ENCODE assay signal across 1 cellular context in the genomic region with DNA sequence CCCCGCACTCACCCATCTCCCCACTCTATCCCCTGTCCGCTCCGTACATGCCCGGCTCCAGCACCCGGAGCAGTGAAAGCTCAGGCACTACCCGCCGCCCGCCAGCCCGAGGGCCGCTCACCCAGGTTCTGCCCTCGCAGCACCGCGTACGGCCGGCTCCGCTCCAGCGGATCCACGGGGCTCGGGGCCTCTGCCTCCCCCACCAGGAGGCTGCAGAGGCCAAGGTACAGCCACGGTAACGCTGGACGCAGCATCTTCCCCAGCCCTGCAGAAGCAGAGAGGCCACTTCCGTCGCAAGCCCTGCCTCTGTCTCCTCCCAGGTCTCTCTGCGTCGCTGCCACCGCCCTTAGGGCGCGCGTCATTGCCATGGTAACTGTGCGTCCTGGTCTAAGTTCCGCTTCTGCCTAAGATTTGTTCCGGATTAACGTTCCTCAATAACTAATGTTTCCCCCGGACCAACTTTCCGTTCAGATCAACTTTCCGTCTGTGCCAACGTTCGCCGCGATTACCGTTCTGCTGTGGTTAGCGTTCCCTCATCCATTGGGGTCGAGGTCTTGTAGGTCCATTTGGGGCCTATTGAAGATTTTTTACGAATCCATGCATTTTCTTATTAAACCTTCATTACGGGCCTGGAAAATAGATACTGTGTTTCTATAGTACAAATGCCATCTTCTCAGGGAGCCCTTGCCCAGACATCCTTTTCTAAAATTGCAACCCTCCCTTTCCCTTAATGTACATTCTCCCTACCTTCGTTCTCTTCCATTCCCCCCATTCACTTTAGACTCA.
TF ChIP-seq lines count a peak whose summit lies in the region.

A gene with protein sequence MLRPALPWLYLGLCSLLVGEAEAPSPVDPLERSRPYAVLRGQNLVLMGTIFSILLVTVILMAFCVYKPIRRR (minus strand): TSS at position 281 of the 786 bp plus-strand sequence. CDS start 27 bp downstream, at position 254.

TF ChIP-seq in HEK293, 187 proteins besides CTCF, POLR2A, EP300 and RAD21 (continued from another document and continues in another):
- peak; percentile 90 for TF ChIP-seq PRDM1 (tag by site-specific recombination; IDR thresholded peaks at IDR 0.05)
- no peak for TF ChIP-seq ZNF571 (tag by site-specific recombination; IDR thresholded peaks at IDR 0.05)
- TF ChIP-seq ZNF514 (tag by site-specific recombination; IDR thresholded peaks at IDR 0.05): no peak
- peak; percentile 53 for TF ChIP-seq GLIS1 (tag by site-specific recombination; IDR thresholded peaks at IDR 0.05)
- TF ChIP-seq, protein P1, sequence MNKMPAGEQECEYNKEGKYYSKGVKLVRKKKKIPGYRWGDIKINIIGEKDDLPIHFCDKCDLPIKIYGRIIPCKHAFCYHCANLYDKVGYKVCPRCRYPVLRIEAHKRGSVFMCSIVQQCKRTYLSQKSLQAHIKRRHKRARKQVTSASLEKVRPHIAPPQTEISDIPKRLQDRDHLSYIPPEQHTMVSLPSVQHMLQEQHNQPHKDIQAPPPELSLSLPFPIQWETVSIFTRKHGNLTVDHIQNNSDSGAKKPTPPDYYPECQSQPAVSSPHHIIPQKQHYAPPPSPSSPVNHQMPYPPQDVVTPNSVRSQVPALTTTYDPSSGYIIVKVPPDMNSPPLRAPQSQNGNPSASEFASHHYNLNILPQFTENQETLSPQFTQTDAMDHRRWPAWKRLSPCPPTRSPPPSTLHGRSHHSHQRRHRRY (tag by site-specific recombination; IDR thresholded peaks at IDR 0.05): no peak
- TF ChIP-seq, protein P2, sequence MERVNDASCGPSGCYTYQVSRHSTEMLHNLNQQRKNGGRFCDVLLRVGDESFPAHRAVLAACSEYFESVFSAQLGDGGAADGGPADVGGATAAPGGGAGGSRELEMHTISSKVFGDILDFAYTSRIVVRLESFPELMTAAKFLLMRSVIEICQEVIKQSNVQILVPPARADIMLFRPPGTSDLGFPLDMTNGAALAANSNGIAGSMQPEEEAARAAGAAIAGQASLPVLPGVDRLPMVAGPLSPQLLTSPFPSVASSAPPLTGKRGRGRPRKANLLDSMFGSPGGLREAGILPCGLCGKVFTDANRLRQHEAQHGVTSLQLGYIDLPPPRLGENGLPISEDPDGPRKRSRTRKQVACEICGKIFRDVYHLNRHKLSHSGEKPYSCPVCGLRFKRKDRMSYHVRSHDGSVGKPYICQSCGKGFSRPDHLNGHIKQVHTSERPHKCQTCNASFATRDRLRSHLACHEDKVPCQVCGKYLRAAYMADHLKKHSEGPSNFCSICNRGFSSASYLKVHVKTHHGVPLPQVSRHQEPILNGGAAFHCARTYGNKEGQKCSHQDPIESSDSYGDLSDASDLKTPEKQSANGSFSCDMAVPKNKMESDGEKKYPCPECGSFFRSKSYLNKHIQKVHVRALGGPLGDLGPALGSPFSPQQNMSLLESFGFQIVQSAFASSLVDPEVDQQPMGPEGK (tag by site-specific recombination; IDR thresholded peaks at IDR 0.05): peak; percentile 39; the same call in 1 of the 2 replicates
- TF ChIP-seq, protein P3, sequence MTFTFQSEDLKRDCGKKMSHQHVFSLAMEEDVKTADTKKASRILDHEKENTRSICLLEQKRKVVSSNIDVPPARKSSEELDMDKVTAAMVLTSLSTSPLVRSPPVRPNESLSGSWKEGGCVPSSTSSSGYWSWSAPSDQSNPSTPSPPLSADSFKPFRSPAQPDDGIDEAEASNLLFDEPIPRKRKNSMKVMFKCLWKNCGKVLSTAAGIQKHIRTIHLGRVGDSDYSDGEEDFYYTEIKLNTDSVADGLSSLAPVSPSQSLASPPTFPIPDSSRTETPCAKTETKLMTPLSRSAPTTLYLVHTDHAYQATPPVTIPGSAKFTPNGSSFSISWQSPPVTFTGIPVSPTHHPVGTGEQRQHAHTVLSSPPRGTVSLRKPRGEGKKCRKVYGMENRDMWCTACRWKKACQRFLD (tag by site-specific recombination; IDR thresholded peaks at IDR 0.05): no peak
- TF ChIP-seq, protein P4, sequence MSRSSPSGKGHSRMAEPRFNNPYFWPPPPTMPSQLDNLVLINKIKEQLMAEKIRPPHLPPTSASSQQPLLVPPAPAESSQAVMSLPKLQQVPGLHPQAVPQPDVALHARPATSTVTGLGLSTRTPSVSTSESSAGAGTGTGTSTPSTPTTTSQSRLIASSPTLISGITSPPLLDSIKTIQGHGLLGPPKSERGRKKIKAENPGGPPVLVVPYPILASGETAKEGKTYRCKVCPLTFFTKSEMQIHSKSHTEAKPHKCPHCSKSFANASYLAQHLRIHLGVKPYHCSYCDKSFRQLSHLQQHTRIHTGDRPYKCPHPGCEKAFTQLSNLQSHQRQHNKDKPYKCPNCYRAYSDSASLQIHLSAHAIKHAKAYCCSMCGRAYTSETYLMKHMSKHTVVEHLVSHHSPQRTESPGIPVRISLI (tag by site-specific recombination; IDR thresholded peaks at IDR 0.05): no peak
- no peak for TF ChIP-seq ZFP3 (tag by site-specific recombination; IDR thresholded peaks at IDR 0.05; ENCODE audit: low read depth)
- TF ChIP-seq ZBTB17 (tag by site-specific recombination; IDR thresholded peaks at IDR 0.05): peak; percentile 96
- no peak for TF ChIP-seq ZNF223 (tag by site-specific recombination; IDR thresholded peaks at IDR 0.05)
- TF ChIP-seq, protein P5, sequence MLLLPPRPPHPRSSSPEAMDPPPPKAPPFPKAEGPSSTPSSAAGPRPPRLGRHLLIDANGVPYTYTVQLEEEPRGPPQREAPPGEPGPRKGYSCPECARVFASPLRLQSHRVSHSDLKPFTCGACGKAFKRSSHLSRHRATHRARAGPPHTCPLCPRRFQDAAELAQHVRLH (tag by site-specific recombination; IDR thresholded peaks at IDR 0.05): peak; percentile 98
- TF ChIP-seq ZNF335 (tag by site-specific recombination; conservative IDR thresholded peaks at IDR 0.05): peak; percentile 69
- 0 out of 2 replicates have a peak, but pooled peaks have one; percentile 27 for TF ChIP-seq MZF1 (tag by site-specific recombination; IDR thresholded peaks at IDR 0.05; ENCODE audit: borderline replicate concordance)
- no peak for TF ChIP-seq BCL11B (tag by site-specific recombination; IDR thresholded peaks at IDR 0.05; ENCODE audit: low read depth)
- no peak for TF ChIP-seq ZNF350 (tag by site-specific recombination; IDR thresholded peaks at IDR 0.05)
- TF ChIP-seq, protein P6, sequence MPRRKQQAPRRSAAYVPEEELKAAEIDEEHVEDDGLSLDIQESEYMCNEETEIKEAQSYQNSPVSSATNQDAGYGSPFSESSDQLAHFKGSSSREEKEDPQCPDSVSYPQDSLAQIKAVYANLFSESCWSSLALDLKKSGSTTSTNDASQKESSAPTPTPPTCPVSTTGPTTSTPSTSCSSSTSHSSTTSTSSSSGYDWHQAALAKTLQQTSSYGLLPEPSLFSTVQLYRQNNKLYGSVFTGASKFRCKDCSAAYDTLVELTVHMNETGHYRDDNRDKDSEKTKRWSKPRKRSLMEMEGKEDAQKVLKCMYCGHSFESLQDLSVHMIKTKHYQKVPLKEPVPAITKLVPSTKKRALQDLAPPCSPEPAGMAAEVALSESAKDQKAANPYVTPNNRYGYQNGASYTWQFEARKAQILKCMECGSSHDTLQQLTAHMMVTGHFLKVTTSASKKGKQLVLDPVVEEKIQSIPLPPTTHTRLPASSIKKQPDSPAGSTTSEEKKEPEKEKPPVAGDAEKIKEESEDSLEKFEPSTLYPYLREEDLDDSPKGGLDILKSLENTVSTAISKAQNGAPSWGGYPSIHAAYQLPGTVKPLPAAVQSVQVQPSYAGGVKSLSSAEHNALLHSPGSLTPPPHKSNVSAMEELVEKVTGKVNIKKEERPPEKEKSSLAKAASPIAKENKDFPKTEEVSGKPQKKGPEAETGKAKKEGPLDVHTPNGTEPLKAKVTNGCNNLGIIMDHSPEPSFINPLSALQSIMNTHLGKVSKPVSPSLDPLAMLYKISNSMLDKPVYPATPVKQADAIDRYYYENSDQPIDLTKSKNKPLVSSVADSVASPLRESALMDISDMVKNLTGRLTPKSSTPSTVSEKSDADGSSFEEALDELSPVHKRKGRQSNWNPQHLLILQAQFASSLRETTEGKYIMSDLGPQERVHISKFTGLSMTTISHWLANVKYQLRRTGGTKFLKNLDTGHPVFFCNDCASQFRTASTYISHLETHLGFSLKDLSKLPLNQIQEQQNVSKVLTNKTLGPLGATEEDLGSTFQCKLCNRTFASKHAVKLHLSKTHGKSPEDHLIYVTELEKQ (tag by site-specific recombination; IDR thresholded peaks at IDR 0.05; ENCODE audit: borderline replicate concordance): no peak
- no peak for TF ChIP-seq ZNF747 (tag by site-specific recombination; IDR thresholded peaks at IDR 0.05)
- peak; percentile 74 for TF ChIP-seq ZNF664 (tag by site-specific recombination; IDR thresholded peaks at IDR 0.05)
- TF ChIP-seq ZNF791 (tag by site-specific recombination; IDR thresholded peaks at IDR 0.05): no peak
- TF ChIP-seq ZBTB48 (tag by site-specific recombination; IDR thresholded peaks at IDR 0.05): peak; percentile 68; the same call in 1 of the 2 replicates
- TF ChIP-seq ZNF549 (tag by site-specific recombination; IDR thresholded peaks at IDR 0.05): no peak
- no peak for TF ChIP-seq ZNF133 (tag by site-specific recombination; IDR thresholded peaks at IDR 0.05)
- no peak for TF ChIP-seq ZNF10 (tag by site-specific recombination; IDR thresholded peaks at IDR 0.05)
- TF ChIP-seq, protein P7, sequence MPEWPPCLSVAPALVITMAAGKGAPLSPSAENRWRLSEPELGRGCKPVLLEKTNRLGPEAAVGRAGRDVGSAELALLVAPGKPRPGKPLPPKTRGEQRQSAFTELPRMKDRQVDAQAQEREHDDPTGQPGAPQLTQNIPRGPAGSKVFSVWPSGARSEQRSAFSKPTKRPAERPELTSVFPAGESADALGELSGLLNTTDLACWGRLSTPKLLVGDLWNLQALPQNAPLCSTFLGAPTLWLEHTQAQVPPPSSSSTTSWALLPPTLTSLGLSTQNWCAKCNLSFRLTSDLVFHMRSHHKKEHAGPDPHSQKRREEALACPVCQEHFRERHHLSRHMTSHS (tag by site-specific recombination; IDR thresholded peaks at IDR 0.05): no peak
- TF ChIP-seq HOXA7 (CRISPR knock-in tag; IDR thresholded peaks at IDR 0.05; ENCODE audit: borderline replicate concordance): no peak
- TF ChIP-seq, protein P8, sequence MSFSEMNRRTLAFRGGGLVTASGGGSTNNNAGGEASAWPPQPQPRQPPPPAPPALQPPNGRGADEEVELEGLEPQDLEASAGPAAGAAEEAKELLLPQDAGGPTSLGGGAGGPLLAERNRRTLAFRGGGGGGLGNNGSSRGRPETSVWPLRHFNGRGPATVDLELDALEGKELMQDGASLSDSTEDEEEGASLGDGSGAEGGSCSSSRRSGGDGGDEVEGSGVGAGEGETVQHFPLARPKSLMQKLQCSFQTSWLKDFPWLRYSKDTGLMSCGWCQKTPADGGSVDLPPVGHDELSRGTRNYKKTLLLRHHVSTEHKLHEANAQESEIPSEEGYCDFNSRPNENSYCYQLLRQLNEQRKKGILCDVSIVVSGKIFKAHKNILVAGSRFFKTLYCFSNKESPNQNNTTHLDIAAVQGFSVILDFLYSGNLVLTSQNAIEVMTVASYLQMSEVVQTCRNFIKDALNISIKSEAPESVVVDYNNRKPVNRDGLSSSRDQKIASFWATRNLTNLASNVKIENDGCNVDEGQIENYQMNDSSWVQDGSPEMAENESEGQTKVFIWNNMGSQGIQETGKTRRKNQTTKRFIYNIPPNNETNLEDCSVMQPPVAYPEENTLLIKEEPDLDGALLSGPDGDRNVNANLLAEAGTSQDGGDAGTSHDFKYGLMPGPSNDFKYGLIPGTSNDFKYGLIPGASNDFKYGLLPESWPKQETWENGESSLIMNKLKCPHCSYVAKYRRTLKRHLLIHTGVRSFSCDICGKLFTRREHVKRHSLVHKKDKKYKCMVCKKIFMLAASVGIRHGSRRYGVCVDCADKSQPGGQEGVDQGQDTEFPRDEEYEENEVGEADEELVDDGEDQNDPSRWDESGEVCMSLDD (tag by site-specific recombination; IDR thresholded peaks at IDR 0.05): peak; percentile 38; the same call in 1 of the 2 replicates
- TF ChIP-seq IKZF3 (tag by site-specific recombination; IDR thresholded peaks at IDR 0.05): no peak
- peak; percentile 79 for TF ChIP-seq ZSCAN30 (tag by site-specific recombination; IDR thresholded peaks at IDR 0.05)
- no peak for TF ChIP-seq ZNF555 (tag by site-specific recombination; conservative IDR thresholded peaks at IDR 0.05)
- TF ChIP-seq, protein P9, sequence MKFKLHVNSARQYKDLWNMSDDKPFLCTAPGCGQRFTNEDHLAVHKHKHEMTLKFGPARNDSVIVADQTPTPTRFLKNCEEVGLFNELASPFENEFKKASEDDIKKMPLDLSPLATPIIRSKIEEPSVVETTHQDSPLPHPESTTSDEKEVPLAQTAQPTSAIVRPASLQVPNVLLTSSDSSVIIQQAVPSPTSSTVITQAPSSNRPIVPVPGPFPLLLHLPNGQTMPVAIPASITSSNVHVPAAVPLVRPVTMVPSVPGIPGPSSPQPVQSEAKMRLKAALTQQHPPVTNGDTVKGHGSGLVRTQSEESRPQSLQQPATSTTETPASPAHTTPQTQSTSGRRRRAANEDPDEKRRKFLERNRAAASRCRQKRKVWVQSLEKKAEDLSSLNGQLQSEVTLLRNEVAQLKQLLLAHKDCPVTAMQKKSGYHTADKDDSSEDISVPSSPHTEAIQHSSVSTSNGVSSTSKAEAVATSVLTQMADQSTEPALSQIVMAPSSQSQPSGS (tag by site-specific recombination; IDR thresholded peaks at IDR 0.05; ENCODE audit: low read depth): 0 out of 2 replicates have a peak, but pooled peaks have one; percentile 38
- no peak for TF ChIP-seq ZIC2 (tag by site-specific recombination; IDR thresholded peaks at IDR 0.05)
- TF ChIP-seq, protein P10, sequence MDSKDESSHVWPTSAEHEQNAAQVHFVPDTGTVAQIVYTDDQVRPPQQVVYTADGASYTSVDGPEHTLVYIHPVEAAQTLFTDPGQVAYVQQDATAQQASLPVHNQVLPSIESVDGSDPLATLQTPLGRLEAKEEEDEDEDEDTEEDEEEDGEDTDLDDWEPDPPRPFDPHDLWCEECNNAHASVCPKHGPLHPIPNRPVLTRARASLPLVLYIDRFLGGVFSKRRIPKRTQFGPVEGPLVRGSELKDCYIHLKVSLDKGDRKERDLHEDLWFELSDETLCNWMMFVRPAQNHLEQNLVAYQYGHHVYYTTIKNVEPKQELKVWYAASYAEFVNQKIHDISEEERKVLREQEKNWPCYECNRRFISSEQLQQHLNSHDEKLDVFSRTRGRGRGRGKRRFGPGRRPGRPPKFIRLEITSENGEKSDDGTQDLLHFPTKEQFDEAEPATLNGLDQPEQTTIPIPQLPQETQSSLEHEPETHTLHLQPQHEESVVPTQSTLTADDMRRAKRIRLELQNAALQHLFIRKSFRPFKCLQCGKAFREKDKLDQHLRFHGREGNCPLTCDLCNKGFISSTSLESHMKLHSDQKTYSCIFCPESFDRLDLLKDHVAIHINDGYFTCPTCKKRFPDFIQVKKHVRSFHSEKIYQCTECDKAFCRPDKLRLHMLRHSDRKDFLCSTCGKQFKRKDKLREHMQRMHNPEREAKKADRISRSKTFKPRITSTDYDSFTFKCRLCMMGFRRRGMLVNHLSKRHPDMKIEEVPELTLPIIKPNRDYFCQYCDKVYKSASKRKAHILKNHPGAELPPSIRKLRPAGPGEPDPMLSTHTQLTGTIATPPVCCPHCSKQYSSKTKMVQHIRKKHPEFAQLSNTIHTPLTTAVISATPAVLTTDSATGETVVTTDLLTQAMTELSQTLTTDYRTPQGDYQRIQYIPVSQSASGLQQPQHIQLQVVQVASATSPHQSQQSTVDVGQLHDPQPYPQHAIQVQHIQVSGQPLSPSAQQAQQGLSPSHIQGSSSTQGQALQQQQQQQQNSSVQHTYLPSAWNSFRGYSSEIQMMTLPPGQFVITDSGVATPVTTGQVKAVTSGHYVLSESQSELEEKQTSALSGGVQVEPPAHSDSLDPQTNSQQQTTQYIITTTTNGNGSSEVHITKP (tag by site-specific recombination; IDR thresholded peaks at IDR 0.05): peak; percentile 86
- peak; percentile 97 for TF ChIP-seq ZNF2 (tag by site-specific recombination; IDR thresholded peaks at IDR 0.05)
- TF ChIP-seq ZNF658 (tag by site-specific recombination; IDR thresholded peaks at IDR 0.05): no peak
- TF ChIP-seq TRIM28 (IDR thresholded peaks at IDR 0.05; ENCODE audit: borderline replicate concordance, low read length): peak; percentile 92; the same call in 1 of the 2 replicates
- no peak for TF ChIP-seq MEIS1 (CRISPR knock-in tag; IDR thresholded peaks at IDR 0.05; ENCODE audit: borderline replicate concordance)
- TF ChIP-seq ZNF394 (tag by site-specific recombination; IDR thresholded peaks at IDR 0.05; ENCODE audit: borderline replicate concordance): peak; percentile 69; the same call in 1 of the 2 replicates
